ENCODE assay signal across 17 cellular contexts in genomic region chr1:241591317-241591716, GRCh38. TPM values are rescaled to one million over a fixed set of nuclear protein-coding genes. Genes with fewer than 3 reads are reported as not detected.
DNase-seq lines count a peak whose midpoint lies in the region; ATAC-seq, FAIRE-seq and TF ChIP-seq lines count a peak whose summit lies in the region.
"Had no signal": no experiment of that assay in that cellular context is flagged by ENCODE, and none has a peak within 500 bp of the region (broad histone marks: within the 10 kb centered on the region; RNA-seq: fewer than 3 reads in every experiment).

No MANE protein-coding gene starts in this region.

- no peak overlapping the region for H2AFZ ChIP-seq in hepatocyte

- FAIRE-seq in D721Med (lab: Jason Lieb, UNC) = no peak

- H4K20me1 ChIP-seq in hepatocyte (ENCODE audit: insufficient read depth, poor library complexity, severe bottlenecking) = no peaks in the 10 kb centered on the region
- H4K20me1 ChIP-seq: BLaER1 had no signal

- no peaks in the 10 kb centered on the region for H3K9me2 ChIP-seq in hepatocyte (replicated peaks; ENCODE audit: insufficient read depth)

- H3K4me3 Mint-ChIP-seq in activated naive CD8-positive, alpha-beta T cell treated with anti-CD3 and anti-CD28 coated beads, Interleukin-2, amount 50 U/mL, for 24 hours = no peak overlapping the region
- H3K4me3 Mint-ChIP-seq in activated naive CD8-positive, alpha-beta T cell treated with anti-CD3 and anti-CD28 coated beads for 36 hours = no peak overlapping the region

- no peak for DNase-seq in activated naive CD8-positive, alpha-beta T cell treated with anti-CD3 and anti-CD28 coated beads, Interleukin-2, amount 50 U/mL, for 24 hours
- no peak for DNase-seq in activated naive CD8-positive, alpha-beta T cell treated with anti-CD3 and anti-CD28 coated beads for 36 hours
- peak; percentile 54 for DNase-seq in T1000 (lab: John Stamatoyannopoulos, UW)
- peak; percentile 48 for DNase-seq in hepatocyte (ENCODE audit: low spot score)
- no peak for DNase-seq in HuH-7.5 (ENCODE audit: low spot score)
- DNase-seq in D721Med (ENCODE audit: insufficient read length, low spot score) = no peak
- DNase-seq: glutamatergic neuron, KBM-7, NCI-H2081 treated with DMSO at 0.1 percent for 48 hours had no signal

- H3K27ac ChIP-seq in hepatocyte = peak overlapping the region; percentile 24
- H3K27ac ChIP-seq: BLaER1, suprapubic skin, VCaP had no signal

- no peak overlapping the region for H3K4me2 ChIP-seq in hepatocyte
- H3K4me2 ChIP-seq: BLaER1 had no signal

- no peaks in the 10 kb centered on the region for H3K4me1 ChIP-seq in hepatocyte (ENCODE audit: insufficient read depth)
- H3K4me1 ChIP-seq: suprapubic skin had no signal

- no peaks in the 10 kb centered on the region for H3K9me3 Mint-ChIP-seq in activated naive CD8-positive, alpha-beta T cell treated with anti-CD3 and anti-CD28 coated beads, Interleukin-2, amount 50 U/mL, for 24 hours
- no peaks in the 10 kb centered on the region for H3K9me3 Mint-ChIP-seq in activated naive CD8-positive, alpha-beta T cell treated with anti-CD3 and anti-CD28 coated beads for 36 hours
- H3K9me3 Mint-ChIP-seq: activated T-helper 2 cell treated with anti-CD3 and anti-CD28 coated beads, Interferon-gamma antibody, Interleukin-2, Interleukin-4, amounts not matched to agents 10 μg/mL and 5 μg/mL and 100 μg/mL, durations not matched to agents 14 hours and 24 hours and 36 hours had no signal

- no peak overlapping the region for H3K4me3 ChIP-seq in hepatocyte
- H3K4me3 ChIP-seq: BLaER1, HAP-1, suprapubic skin had no signal

- no peaks in the 10 kb centered on the region for H3K27me3 Mint-ChIP-seq in activated naive CD8-positive, alpha-beta T cell treated with anti-CD3 and anti-CD28 coated beads, Interleukin-2, amount 50 U/mL, for 24 hours
- no peaks in the 10 kb centered on the region for H3K27me3 Mint-ChIP-seq in activated naive CD8-positive, alpha-beta T cell treated with anti-CD3 and anti-CD28 coated beads for 36 hours

- peaks cover 8% of the 10 kb centered on the region for H3K36me3 Mint-ChIP-seq in activated naive CD8-positive, alpha-beta T cell treated with anti-CD3 and anti-CD28 coated beads, Interleukin-2, amount 50 U/mL, for 24 hours (ENCODE audit: low read depth)
- H3K36me3 Mint-ChIP-seq in activated naive CD8-positive, alpha-beta T cell treated with anti-CD3 and anti-CD28 coated beads for 36 hours = peaks cover 2% of the 10 kb centered on the region

- H3K9me3 ChIP-seq in hepatocyte (ENCODE audit: low read depth) = no peaks in the 10 kb centered on the region
- H3K9me3 ChIP-seq: BLaER1, HAP-1, suprapubic skin had no signal

- TF ChIP-seq CTCF in hepatocyte (IDR thresholded peaks at IDR 0.05; ENCODE audit: poor library complexity) (no peak), D721Med (IDR thresholded peaks at IDR 0.05; ENCODE audit: insufficient read depth, missing control alignments) (no peak)

- peaks cover 26% of the 10 kb centered on the region for H3K4me1 Mint-ChIP-seq in activated naive CD8-positive, alpha-beta T cell treated with anti-CD3 and anti-CD28 coated beads, Interleukin-2, amount 50 U/mL, for 24 hours
- H3K4me1 Mint-ChIP-seq in activated naive CD8-positive, alpha-beta T cell treated with anti-CD3 and anti-CD28 coated beads for 36 hours = peaks cover 5% of the 10 kb centered on the region

- no peaks in the 10 kb centered on the region for H3K27me3 ChIP-seq in hepatocyte
- H3K27me3 ChIP-seq: BLaER1, suprapubic skin had no signal

- H3K79me2 ChIP-seq in hepatocyte = no peaks in the 10 kb centered on the region

- no peak for ATAC-seq in activated naive CD8-positive, alpha-beta T cell treated with anti-CD3 and anti-CD28 coated beads, Interleukin-2, amount 50 U/mL, for 24 hours
- ATAC-seq in GM21737 (IDR thresholded peaks at IDR 0.05; ENCODE audit: unreplicated experiment) = no peak
- no peak for ATAC-seq in HG02610 (IDR thresholded peaks at IDR 0.05; ENCODE audit: unreplicated experiment)

- H3K36me3 ChIP-seq in hepatocyte (replicated peaks; ENCODE audit: insufficient read depth, low read depth) = no peaks in the 10 kb centered on the region
- H3K36me3 ChIP-seq: HAP-1, suprapubic skin had no signal

- peak overlapping the region; percentile 74 for H3K27ac Mint-ChIP-seq in activated naive CD8-positive, alpha-beta T cell treated with anti-CD3 and anti-CD28 coated beads, Interleukin-2, amount 50 U/mL, for 24 hours
- no peak overlapping the region for H3K27ac Mint-ChIP-seq in activated naive CD8-positive, alpha-beta T cell treated with anti-CD3 and anti-CD28 coated beads for 36 hours

RNA-seq across cellular contexts. Expression of gene CHML, which starts 48.9 kb away (rescaled TPM):
- 10 to 100 TPM; 24.3 to 27.6 TPM for total RNA-seq in activated naive CD8-positive, alpha-beta T cell treated with anti-CD3 and anti-CD28 coated beads for 36 hours
- 20.9 and 21.1 TPM in 2 replicates for total RNA-seq in hepatocyte
- polyA plus RNA-seq in hepatocyte = 3.9 and 4.4 TPM in 2 replicates

RNA-seq across cellular contexts. Expression of gene OPN3, which starts 48.9 kb away (rescaled TPM):
- total RNA-seq in activated naive CD8-positive, alpha-beta T cell treated with anti-CD3 and anti-CD28 coated beads for 36 hours = 1 to 10 TPM; 8.6 to 9.3 TPM
- 39.6 and 40.0 TPM in 2 replicates for total RNA-seq in hepatocyte
- 73.2 and 75.8 TPM in 2 replicates for polyA plus RNA-seq in hepatocyte

RNA-seq across cellular contexts. Expression of gene KMO, which starts 59.1 kb away (rescaled TPM):
- total RNA-seq in activated naive CD8-positive, alpha-beta T cell treated with anti-CD3 and anti-CD28 coated beads for 36 hours = under 1 TPM; 0.34 to 0.37 TPM
- total RNA-seq in hepatocyte = 1.4 and 2.0 TPM in 2 replicates
- polyA plus RNA-seq in hepatocyte = 0.22 and 2.8 TPM in 2 replicates
- total RNA-seq: dermis microvascular lymphatic vessel endothelial cell had no signal

Comparison
In these comparisons a context has a peak if more than half of its experiments do, and no peak if none do; other contexts are left out.
1. DNase-seq: peak in T1000 (single experiment) and hepatocyte (single experiment); none in activated naive CD8-positive, alpha-beta T cell treated with anti-CD3 and anti-CD28 coated beads, Interleukin-2, amount 50 U/mL, for 24 hours (single experiment), activated naive CD8-positive, alpha-beta T cell treated with anti-CD3 and anti-CD28 coated beads for 36 hours (single experiment), HuH-7.5 (single experiment) and D721Med (single experiment).